Comparison of ENCODE assay signal across 8 cellular contexts in genomic region chr10:90872648-90873020, GRCh38. TPM values are rescaled to one million over a fixed set of nuclear protein-coding genes. Genes with fewer than 3 reads are reported as not detected.
DNase-seq lines count a peak whose midpoint lies in the region; ATAC-seq and TF ChIP-seq lines count a peak whose summit lies in the region.

No MANE protein-coding gene starts in this region.

- H3K9me3 ChIP-seq in SJSA1 (replicated peaks) (0 out of 2 replicates have a peak, but pooled peaks cover 3% of the 10 kb centered on the region), smooth muscle cell (replicated peaks; ENCODE audit: low read depth) (no peaks in the 10 kb centered on the region)

- H3F3A ChIP-seq in smooth muscle cell (ENCODE audit: low read depth), result no peaks in the 10 kb centered on the region

- DNase-seq in SJSA1 (ENCODE audit: low read depth in 1 of 2, low spot score in 2 of 2) (no peak), fibroblast of pulmonary artery (ENCODE audit: low read depth) (no peak), smooth muscle cell (lab: John Stamatoyannopoulos, UW; ENCODE audit: unreplicated experiment) (no peak), head of caudate nucleus (no peak)
- no peak for DNase-seq in activated CD4-positive, CD25-positive, alpha-beta regulatory T cell (lab: John Stamatoyannopoulos, UW)

- ATAC-seq in GM21576 (IDR thresholded peaks at IDR 0.05; ENCODE audit: unreplicated experiment) (peak; percentile 11), GM21390 (IDR thresholded peaks at IDR 0.05; ENCODE audit: unreplicated experiment) (no peak), GM21367 (IDR thresholded peaks at IDR 0.05; ENCODE audit: unreplicated experiment) (no peak)

- no peaks in the 10 kb centered on the region for H4K20me1 ChIP-seq in smooth muscle cell (ENCODE audit: low read depth)

- intact Hi-C loops in head of caudate nucleus (cut with DNase I), result loop anchor here (5.0 kb wide), 1 partner anchor 120 kb away; no protein-coding TSS in a partner anchor

- TF ChIP-seq CTCF in fibroblast of pulmonary artery (IDR thresholded peaks at IDR 0.05; ENCODE audit: low read length, missing control alignments) (no peak), smooth muscle cell (IDR thresholded peaks at IDR 0.05; ENCODE audit: borderline replicate concordance, insufficient read depth, poor library complexity, severe bottlenecking) (no peak)

- H3K27me3 ChIP-seq in SJSA1 (replicated peaks) (no peaks in the 10 kb centered on the region), smooth muscle cell (ENCODE audit: low read depth) (no peaks in the 10 kb centered on the region)

- H3K4me1 ChIP-seq in SJSA1 (replicated peaks), result peaks cover 13% of the 10 kb centered on the region
- H3K4me1 ChIP-seq in smooth muscle cell (ENCODE audit: low read depth), result peaks cover 9% of the 10 kb centered on the region

- no peak overlapping the region for H3K27ac ChIP-seq in SJSA1
- H3K27ac ChIP-seq in smooth muscle cell (ENCODE audit: low read depth), result no peak overlapping the region

- peak overlapping the region; percentile 100 for H3K4me2 ChIP-seq in smooth muscle cell

- H3K79me2 ChIP-seq in smooth muscle cell (ENCODE audit: low read depth), result peaks cover 23% of the 10 kb centered on the region

- H3K36me3 ChIP-seq in SJSA1 (peaks cover 29% of the 10 kb centered on the region), smooth muscle cell (ENCODE audit: low read depth) (no peaks in the 10 kb centered on the region)

- peak overlapping the region; percentile 82 for H3K9ac ChIP-seq in smooth muscle cell (ENCODE audit: low read depth)

- WGBS in smooth muscle cell (ENCODE audit: low lambda C conversion rate), result 63% methylated on average over 8 of the region's 8 CpGs

- H2AFZ ChIP-seq in smooth muscle cell (ENCODE audit: low read depth), result peak overlapping the region; percentile 100

- peak overlapping the region; percentile 66 for H3K4me3 ChIP-seq in SJSA1
- peak overlapping the region; percentile 72 for H3K4me3 ChIP-seq in fibroblast of pulmonary artery (replicated peaks; ENCODE audit: low read depth, low read length)
- peak overlapping the region; percentile 89 for H3K4me3 ChIP-seq in smooth muscle cell

RNA-seq across cellular contexts. Expression of gene RPP30, which starts 0.9 kb away (rescaled TPM):
- total RNA-seq in SJSA1 (2014; rRNA removed; shearing (Covaris generic)), result 60.7 and 79.0 TPM in 2 replicates
- total RNA-seq in smooth muscle cell, result 46.0 and 73.0 TPM in 2 replicates
- 48.2 and 56.9 TPM in 2 replicates for polyA plus RNA-seq in smooth muscle cell

RNA-seq across cellular contexts. Expression of gene HTR7, which starts 14.8 kb away (rescaled TPM):
- total RNA-seq in SJSA1 (2014; rRNA removed; shearing (Covaris generic)), result 0.88 and 1.8 TPM in 2 replicates
- 10.7 and 12.5 TPM in 2 replicates for total RNA-seq in smooth muscle cell
- polyA plus RNA-seq in smooth muscle cell, result 3.7 and 9.6 TPM in 2 replicates

RNA-seq across cellular contexts. Expression of gene ANKRD1, which starts 48.3 kb away (rescaled TPM):
- 25.3 and 29.8 TPM in 2 replicates for total RNA-seq in SJSA1 (2014; rRNA removed; shearing (Covaris generic))
- 150 and 169 TPM in 2 replicates for total RNA-seq in smooth muscle cell
- 20.0 and 50.9 TPM in 2 replicates for polyA plus RNA-seq in smooth muscle cell
